Comparison of ENCODE assay signal across 15 cellular contexts in genomic region chr12:79527498-79527897, GRCh38.
A peak's percentile ranks its signal among the peaks of the same experiment; 100 is the strongest.
DNase-seq lines count a peak whose midpoint lies in the region; TF ChIP-seq lines count a peak whose summit lies in the region.
"Had no signal": no experiment of that assay in that cellular context is flagged by ENCODE, and none has a peak within 500 bp of the region (broad histone marks: within the 10 kb centered on the region; RNA-seq: fewer than 3 reads in every experiment).

No MANE protein-coding gene starts in this region.

- intact Hi-C loops in transverse colon (cut with DNase I; ENCODE audit: low total_unique reads), result no loop called here

- H3K9ac ChIP-seq in skeletal muscle satellite cell (ENCODE audit: low read depth, low read length), result no peak overlapping the region

- no peaks in the 10 kb centered on the region for H3K27me3 ChIP-seq in skeletal muscle satellite cell (ENCODE audit: control insufficient read depth, insufficient read depth, low read length)
- no peaks in the 10 kb centered on the region for H3K27me3 ChIP-seq in transverse colon

- TF ChIP-seq CTCF in astrocyte of the spinal cord (IDR thresholded peaks at IDR 0.05; ENCODE audit: low read depth, low read length) (no peak), transverse colon (IDR thresholded peaks at IDR 0.05) (no peak)

- WGBS in transverse colon (ENCODE audit: low coverage in 1 of 2), 2 donors, result 93% methylated on average over 1 of the region's 1 CpG; no CpG with 5 or more reads in 1 of the 2 donors

- no peak for TF ChIP-seq EP300 in transverse colon (IDR thresholded peaks at IDR 0.05; ENCODE audit: low read depth)

- no peak for TF ChIP-seq POLR2A in transverse colon (IDR thresholded peaks at IDR 0.05)

- no peak overlapping the region for H3K27ac ChIP-seq in transverse colon

- in situ Hi-C loops in astrocyte of the spinal cord (cut with HindIII; ENCODE audit: low sequenced_read_pairs) (no loop called here), transverse colon (cut with MboI; ENCODE audit: low pct_ligation_motif_present in 1 of 4, low pct_unique_long_range_greater_than_20kb in 1 of 4, low sequenced_read_pairs in 3 of 4) (loop anchor here in 1 of 4 donors (25.0 kb wide), 1 partner anchor 115 kb away; no protein-coding TSS in a partner anchor)

- H3K4me3 ChIP-seq in astrocyte of the spinal cord (ENCODE audit: low read depth, low read length) (no peak overlapping the region), skeletal muscle satellite cell (ENCODE audit: low read length) (no peak overlapping the region), transverse colon (no peak overlapping the region)
- H3K4me3 ChIP-seq: GM12878 had no signal

- H3K36me3 ChIP-seq in skeletal muscle satellite cell (ENCODE audit: insufficient read depth, low read length), result no peaks in the 10 kb centered on the region
- no peaks in the 10 kb centered on the region for H3K36me3 ChIP-seq in transverse colon

- H3K9me3 ChIP-seq in skeletal muscle satellite cell (replicated peaks; ENCODE audit: low read length) (no peaks in the 10 kb centered on the region), transverse colon (no peaks in the 10 kb centered on the region)

- H3K4me1 ChIP-seq in skeletal muscle satellite cell (ENCODE audit: control insufficient read depth, insufficient read depth, low read length) (peaks cover 32% of the 10 kb centered on the region), transverse colon (no peaks in the 10 kb centered on the region)

- peak; percentile 19 for DNase-seq in EL
- peak in 2 of 3 experiments; percentile 44 to 86 for DNase-seq in NCI-H1417 (lab: John Stamatoyannopoulos, UW)
- DNase-seq in astrocyte of the spinal cord (ENCODE audit: low read depth, low spot score), result peak; percentile 62
- no peak for DNase-seq in transverse colon
- DNase-seq in superior temporal gyrus (ENCODE audit: extremely low spot score), result no peak
- no peak for DNase-seq in cerebellar nuclear complex (lab: John Stamatoyannopoulos, UW)
- DNase-seq: Caco-2, DMS153, GDM1, NCI-H1105, NCI-H2029, NCI-H510A treated with DMSO at 0.1 percent for 48 hours, RPMI8226 had no signal

- peak overlapping the region; percentile 9 for H3K4me2 ChIP-seq in skeletal muscle satellite cell (ENCODE audit: low read length)

Comparison
In these comparisons a context has a peak if more than half of its experiments do, and no peak if none do; other contexts are left out.
1. DNase-seq: peak in EL (single experiment), NCI-H1417 (2 of 3) and astrocyte of the spinal cord (single experiment); none in transverse colon (single experiment), superior temporal gyrus (single experiment) and cerebellar nuclear complex (0 of 2).